ENCODE assay signal across 1 cellular context in genomic region chr3:38247366-38248035, GRCh38.
TF ChIP-seq lines count a peak whose summit lies in the region.

No MANE protein-coding gene starts in this region.

TF ChIP-seq in GM23338, 12 proteins besides CTCF, POLR2A, EP300 and RAD21 (continued from another document):
- no peak for TF ChIP-seq ZNF462 (CRISPR knock-in tag; IDR thresholded peaks at IDR 0.05)
- TF ChIP-seq EZH2 (IDR thresholded peaks at IDR 0.05; ENCODE audit: low read depth, unreplicated experiment): no peak
- TF ChIP-seq NANOG (IDR thresholded peaks at IDR 0.05; ENCODE audit: borderline replicate concordance): no peak
- TF ChIP-seq ZNF331 (CRISPR knock-in tag; IDR thresholded peaks at IDR 0.05; ENCODE audit: low read depth): no peak
TF ChIP-seq in GM23338: peak in this region for 0.
